1 cellular context compared by ENCODE assay signal in genomic region chr2:189982777-189983394, GRCh38.
TF ChIP-seq lines count a peak whose summit lies in the region.

No MANE protein-coding gene starts in this region.

TF ChIP-seq in HCT116, 20 proteins besides CTCF, POLR2A, EP300 and RAD21 (continued from another document):
- TF ChIP-seq, protein P1, sequence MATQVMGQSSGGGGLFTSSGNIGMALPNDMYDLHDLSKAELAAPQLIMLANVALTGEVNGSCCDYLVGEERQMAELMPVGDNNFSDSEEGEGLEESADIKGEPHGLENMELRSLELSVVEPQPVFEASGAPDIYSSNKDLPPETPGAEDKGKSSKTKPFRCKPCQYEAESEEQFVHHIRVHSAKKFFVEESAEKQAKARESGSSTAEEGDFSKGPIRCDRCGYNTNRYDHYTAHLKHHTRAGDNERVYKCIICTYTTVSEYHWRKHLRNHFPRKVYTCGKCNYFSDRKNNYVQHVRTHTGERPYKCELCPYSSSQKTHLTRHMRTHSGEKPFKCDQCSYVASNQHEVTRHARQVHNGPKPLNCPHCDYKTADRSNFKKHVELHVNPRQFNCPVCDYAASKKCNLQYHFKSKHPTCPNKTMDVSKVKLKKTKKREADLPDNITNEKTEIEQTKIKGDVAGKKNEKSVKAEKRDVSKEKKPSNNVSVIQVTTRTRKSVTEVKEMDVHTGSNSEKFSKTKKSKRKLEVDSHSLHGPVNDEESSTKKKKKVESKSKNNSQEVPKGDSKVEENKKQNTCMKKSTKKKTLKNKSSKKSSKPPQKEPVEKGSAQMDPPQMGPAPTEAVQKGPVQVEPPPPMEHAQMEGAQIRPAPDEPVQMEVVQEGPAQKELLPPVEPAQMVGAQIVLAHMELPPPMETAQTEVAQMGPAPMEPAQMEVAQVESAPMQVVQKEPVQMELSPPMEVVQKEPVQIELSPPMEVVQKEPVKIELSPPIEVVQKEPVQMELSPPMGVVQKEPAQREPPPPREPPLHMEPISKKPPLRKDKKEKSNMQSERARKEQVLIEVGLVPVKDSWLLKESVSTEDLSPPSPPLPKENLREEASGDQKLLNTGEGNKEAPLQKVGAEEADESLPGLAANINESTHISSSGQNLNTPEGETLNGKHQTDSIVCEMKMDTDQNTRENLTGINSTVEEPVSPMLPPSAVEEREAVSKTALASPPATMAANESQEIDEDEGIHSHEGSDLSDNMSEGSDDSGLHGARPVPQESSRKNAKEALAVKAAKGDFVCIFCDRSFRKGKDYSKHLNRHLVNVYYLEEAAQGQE (IDR thresholded peaks at IDR 0.05; ENCODE audit: low read depth), result no peak
TF ChIP-seq in HCT116: peak in this region for 0.
